15 cellular contexts compared by ENCODE assay signal in the genomic region with DNA sequence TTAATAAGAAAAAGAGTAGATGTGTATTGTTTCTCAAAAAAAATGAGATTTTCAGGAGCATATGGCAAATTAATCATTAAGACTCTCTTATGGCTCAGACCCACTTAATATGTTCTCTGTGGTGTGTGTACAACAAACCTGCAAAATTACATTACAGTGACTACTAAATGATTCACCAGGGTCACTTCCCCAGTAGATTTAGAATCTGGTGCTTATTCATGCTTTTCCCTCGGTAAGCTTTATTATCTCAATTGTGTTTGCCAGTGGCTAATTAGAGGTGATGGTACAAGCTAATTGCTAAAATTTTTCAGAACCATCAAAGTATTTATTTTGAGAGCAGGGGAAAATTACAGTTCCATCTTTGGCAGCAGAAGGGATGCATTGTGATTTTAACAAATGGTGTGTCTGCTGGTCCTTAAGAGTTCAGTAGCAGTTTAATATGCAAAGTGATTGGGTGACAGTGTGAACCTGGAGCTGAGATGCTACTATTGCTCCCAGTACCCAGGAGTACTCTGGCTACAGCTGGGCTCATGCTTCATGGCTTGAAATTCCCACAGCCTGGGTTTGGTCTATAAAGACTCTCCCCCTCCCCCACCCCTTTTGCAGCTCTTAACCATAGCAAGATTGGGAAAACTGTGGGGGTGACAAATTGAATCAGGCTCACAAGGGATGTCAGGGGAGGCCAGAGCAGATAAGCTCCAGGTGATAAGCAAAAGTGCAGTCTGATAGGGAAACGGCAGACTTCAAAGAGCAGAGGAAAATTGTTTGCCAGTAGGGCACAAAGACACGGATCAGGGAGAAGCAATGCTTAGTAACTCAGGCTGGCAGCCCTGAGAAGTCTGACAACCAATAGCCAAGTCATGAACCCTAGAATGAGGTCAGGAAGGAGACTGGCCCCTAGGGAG.
DNase-seq lines count a peak whose midpoint lies in the region; ATAC-seq, FAIRE-seq and TF ChIP-seq lines count a peak whose summit lies in the region.
"Had no signal": no experiment of that assay in that cellular context is flagged by ENCODE, and none has a peak within 500 bp of the region (broad histone marks: within the 10 kb centered on the region; RNA-seq: fewer than 3 reads in every experiment).

No MANE protein-coding gene starts in this region.

- H3K9me3 ChIP-seq in stomach (no peaks in the 10 kb centered on the region), gastrocnemius medialis (no peaks in the 10 kb centered on the region), smooth muscle cell (replicated peaks; ENCODE audit: low read depth) (no peaks in the 10 kb centered on the region)
- H3K9me3 ChIP-seq: HAP-1, SJSA1 had no signal

- H3K4me3 ChIP-seq in bronchial epithelial cell (ENCODE audit: low read depth, low read length): no peak overlapping the region
- H3K4me3 ChIP-seq in mesendoderm (ENCODE audit: low read length): no peak overlapping the region
- no peak overlapping the region for H3K4me3 ChIP-seq in stomach
- H3K4me3 ChIP-seq in gastrocnemius medialis: no peak overlapping the region
- no peak overlapping the region for H3K4me3 ChIP-seq in smooth muscle cell
- H3K4me3 ChIP-seq: HAP-1, lung, SJSA1 had no signal

- no peak overlapping the region for H4K8ac ChIP-seq in mesendoderm (ENCODE audit: low read depth, low read length)

- TF ChIP-seq EP300 in stomach (IDR thresholded peaks at IDR 0.05): no peak

- H3K27me3 ChIP-seq in bronchial epithelial cell (ENCODE audit: control insufficient read depth, insufficient read depth, low read length) (no peaks in the 10 kb centered on the region), mesendoderm (ENCODE audit: insufficient read depth, low read length, poor library complexity) (no peaks in the 10 kb centered on the region), stomach (no peaks in the 10 kb centered on the region), gastrocnemius medialis (no peaks in the 10 kb centered on the region), smooth muscle cell (ENCODE audit: low read depth) (no peaks in the 10 kb centered on the region)
- H3K27me3 ChIP-seq: SJSA1 had no signal

- H3K18ac ChIP-seq in mesendoderm (ENCODE audit: low read length): no peak overlapping the region

- no peak overlapping the region for H2BK120ac ChIP-seq in mesendoderm (ENCODE audit: low read depth, low read length)

- no peak for ATAC-seq in gastrocnemius medialis

- TF ChIP-seq POLR2A in stomach (IDR thresholded peaks at IDR 0.05) (no peak), gastrocnemius medialis (IDR thresholded peaks at IDR 0.05) (no peak), GM12891 (IDR thresholded peaks at IDR 0.05; ENCODE audit: low read depth, low read length) (no peak)

- H2BK5ac ChIP-seq in mesendoderm (ENCODE audit: low read length): no peak overlapping the region

- H3K79me2 ChIP-seq in mesendoderm (ENCODE audit: control insufficient read depth, insufficient read depth, low read length) (no peaks in the 10 kb centered on the region), smooth muscle cell (ENCODE audit: low read depth) (no peaks in the 10 kb centered on the region)

- in situ Hi-C loops in gastrocnemius medialis (cut with MboI; ENCODE audit: low sequenced_read_pairs in 4 of 4): loop anchor here in 1 of 4 donors (25.0 kb wide), 1 partner anchor 103 kb away; no protein-coding TSS in a partner anchor

- no peaks in the 10 kb centered on the region for H4K20me1 ChIP-seq in smooth muscle cell (ENCODE audit: low read depth)

- no peaks in the 10 kb centered on the region for H3K79me1 ChIP-seq in mesendoderm (ENCODE audit: low read length)

- no peak overlapping the region for H2BK15ac ChIP-seq in mesendoderm (replicated peaks; ENCODE audit: low read depth)

- H2AK5ac ChIP-seq in mesendoderm (ENCODE audit: low read length): no peak overlapping the region

- no CpG with 5 or more reads among the region's 3 CpGs for WGBS in mesendoderm (ENCODE audit: extremely low coverage, insufficient coverage, low lambda C conversion rate)
- 15 to 35% (median 21%) methylated on average over 3 of the region's 3 CpGs for WGBS in stomach, 5 donors
- WGBS in smooth muscle cell (ENCODE audit: low lambda C conversion rate): 25% methylated on average over 3 of the region's 3 CpGs

- intact Hi-C loops in stomach (cut with DNase I; ENCODE audit: low total_unique reads) (no loop called here), gastrocnemius medialis (cut with DNase I; ENCODE audit: low total_unique reads) (no loop called here)

- H3F3A ChIP-seq in smooth muscle cell (ENCODE audit: low read depth): no peaks in the 10 kb centered on the region

- H3K9ac ChIP-seq in mesendoderm (ENCODE audit: low read length) (no peak overlapping the region), smooth muscle cell (ENCODE audit: low read depth) (no peak overlapping the region)

- no peak for TF ChIP-seq CTCF in bronchial epithelial cell (IDR thresholded peaks at IDR 0.05; ENCODE audit: insufficient read depth, low read length, severe bottlenecking)
- no peak for TF ChIP-seq CTCF in stomach (IDR thresholded peaks at IDR 0.05)
- no peak for TF ChIP-seq CTCF in gastrocnemius medialis (IDR thresholded peaks at IDR 0.05 in 4 of 5, conservative IDR thresholded peaks at IDR 0.05 in 1 of 5)
- no peak for TF ChIP-seq CTCF in smooth muscle cell (IDR thresholded peaks at IDR 0.05; ENCODE audit: borderline replicate concordance, insufficient read depth, poor library complexity, severe bottlenecking)

- FAIRE-seq in bronchial epithelial cell (lab: Jason Lieb, UNC): no peak
- FAIRE-seq in GM12891 (lab: Jason Lieb, UNC): no peak
- FAIRE-seq: frontal cortex had no signal

- H2AFZ ChIP-seq in smooth muscle cell (ENCODE audit: low read depth): no peak overlapping the region

- no peak overlapping the region for H4K5ac ChIP-seq in mesendoderm (ENCODE audit: low read length)

- peak overlapping the region; percentile 25 for H3K27ac ChIP-seq in mesendoderm (ENCODE audit: low read depth, low read length)
- H3K27ac ChIP-seq in stomach: no peak overlapping the region
- no peak overlapping the region for H3K27ac ChIP-seq in gastrocnemius medialis
- H3K27ac ChIP-seq in smooth muscle cell (ENCODE audit: low read depth): no peak overlapping the region
- H3K27ac ChIP-seq: SJSA1 had no signal

- no peak overlapping the region for H3K4ac ChIP-seq in mesendoderm (ENCODE audit: low read depth, low read length)

- H3K36me3 ChIP-seq in bronchial epithelial cell (ENCODE audit: control insufficient read depth, insufficient read depth, low read length) (no peaks in the 10 kb centered on the region), mesendoderm (ENCODE audit: control insufficient read depth, insufficient read depth, low read length) (no peaks in the 10 kb centered on the region), stomach (no peaks in the 10 kb centered on the region), gastrocnemius medialis (no peaks in the 10 kb centered on the region), smooth muscle cell (ENCODE audit: low read depth) (no peaks in the 10 kb centered on the region)
- H3K36me3 ChIP-seq: HAP-1, SJSA1 had no signal

- DNase-seq in ELR (ENCODE audit: low read depth): peak; percentile 80
- DNase-seq in NCI-H226: peak; percentile 21
- peak; percentile 91 for DNase-seq in bronchial epithelial cell (ENCODE audit: low read depth)
- peak; percentile 97 for DNase-seq in mesendoderm
- DNase-seq in stomach: no peak
- DNase-seq in gastrocnemius medialis: no peak
- DNase-seq in GM12891 (ENCODE audit: insufficient read length, low spot score): no peak
- no peak for DNase-seq in smooth muscle cell (lab: John Stamatoyannopoulos, UW; ENCODE audit: unreplicated experiment)
- DNase-seq: activated effector memory CD4-positive, alpha-beta T cell treated with Interleukin-2 at 50 U/mL for 16 hours; Karpas-422; stimulated activated naive CD4-positive, alpha-beta T cell treated with Interleukin-2 at 50 U/mL for 16 hours had no signal

- H3K4me2 ChIP-seq in mesendoderm (ENCODE audit: low read length) (no peak overlapping the region), smooth muscle cell (no peak overlapping the region)

- no peak overlapping the region for H3K23ac ChIP-seq in mesendoderm (ENCODE audit: low read length)

- peak overlapping the region; percentile 34 for H3K56ac ChIP-seq in mesendoderm (ENCODE audit: low read length)

- peaks cover 15% of the 10 kb centered on the region for H3K4me1 ChIP-seq in mesendoderm (ENCODE audit: control insufficient read depth, low read depth, low read length)
- no peaks in the 10 kb centered on the region for H3K4me1 ChIP-seq in stomach
- no peaks in the 10 kb centered on the region for H3K4me1 ChIP-seq in gastrocnemius medialis
- H3K4me1 ChIP-seq in smooth muscle cell (ENCODE audit: low read depth): peaks cover 13% of the 10 kb centered on the region
- H3K4me1 ChIP-seq: HAP-1, SJSA1 had no signal

TF ChIP-seq in GM12891, 5 proteins besides CTCF, POLR2A, EP300 and RAD21:
- TF ChIP-seq TAF1 (IDR thresholded peaks at IDR 0.05; ENCODE audit: low read depth, low read length): no peak
- no peak for TF ChIP-seq SPI1 (IDR thresholded peaks at IDR 0.05; ENCODE audit: low read depth, low read length)
- TF ChIP-seq POU2F2 (IDR thresholded peaks at IDR 0.05; ENCODE audit: low read depth, low read length): no peak
- no peak for TF ChIP-seq PAX5 (IDR thresholded peaks at IDR 0.05; ENCODE audit: insufficient read depth, low read length, severe bottlenecking)
- TF ChIP-seq POLR2AphosphoS5 (IDR thresholded peaks at IDR 0.05; ENCODE audit: low read depth, low read length): no peak

Comparison
In these comparisons a context has a peak if more than half of its experiments do, and no peak if none do; other contexts are left out.
1. DNase-seq: peak in ELR (single experiment), NCI-H226 (single experiment), bronchial epithelial cell (single experiment) and mesendoderm (single experiment); none in stomach (single experiment), gastrocnemius medialis (0 of 2), GM12891 (single experiment) and smooth muscle cell (single experiment).